27 cellular contexts compared by ENCODE assay signal in genomic region chr5:177334155-177334551, GRCh38.
"Had no signal": no experiment of that assay in that cellular context is flagged by ENCODE, and none has a peak within 500 bp of the region (broad histone marks: within the 10 kb centered on the region; RNA-seq: fewer than 3 reads in every experiment).

No MANE protein-coding gene starts in this region.

- H3K27me3 Mint-ChIP-seq: activated CD4-positive, alpha-beta memory T cell treated with anti-CD3 and anti-CD28 coated beads for 36 hours; memory B cell; naive thymus-derived CD4-positive, alpha-beta T cell; stimulated activated naive CD8-positive, alpha-beta T cell treated with anti-CD3 and anti-CD28 coated beads, Interleukin-15, Interleukin-2, amounts not matched to agents 100 ng/mL and 50 ng/mL, for 24 hours had no signal

- H3K4me1 ChIP-seq: adrenal gland, tibial nerve, uterus had no signal

- H3K27ac ChIP-seq: adrenal gland, esophagus squamous epithelium, left lung, neutrophil, pancreas, tibial nerve, uterus had no signal

- DNase-seq: activated CD4-positive, alpha-beta memory T cell treated with anti-CD3 and anti-CD28 coated beads for 36 hours; activated CD4-positive, alpha-beta T cell treated with anti-CD3 and anti-CD28 coated beads for 4 hours; activated gamma-delta T cell treated with Interleukin-2 at 50 U/mL for 16 hours; activated T-cell treated with anti-CD3 and anti-CD28 coated beads for 4 hours; adrenal gland; dermis blood vessel endothelial cell; effector memory CD4-positive, alpha-beta T cell; esophagus squamous epithelium; hypothalamus; islet precursor cell; naive thymus-derived CD4-positive, alpha-beta T cell; stimulated activated CD4-positive, alpha-beta T cell treated with anti-CD3 and anti-CD28 coated beads, Interleukin-12 subunit alpha, Interleukin-12 subunit beta, amount 100 ng/mL, for 4 hours; stimulated activated CD4-positive, alpha-beta T cell treated with anti-CD3 and anti-CD28 coated beads, Interleukin-1b, Interleukin-23, amount 100 ng/mL, for 48 hours; stimulated activated CD8-positive, alpha-beta memory T cell treated with anti-CD3 and anti-CD28 coated beads, Interleukin-4, amount 100 ng/mL, for 48 hours; uterus had no signal

- H3K27me3 ChIP-seq: adrenal gland, esophagus squamous epithelium, left lung, neutrophil, pancreas, tibial nerve, uterus had no signal

- H3K36me3 ChIP-seq: uterus had no signal

- FAIRE-seq: bronchial epithelial cell, endothelial cell of umbilical vein, pancreas, TTC549 had no signal

- H3K4me3 ChIP-seq: adrenal gland, esophagus squamous epithelium, left lung, mucosa of descending colon, pancreas, tibial nerve, uterus had no signal

- H3K4me3 Mint-ChIP-seq: activated CD4-positive, alpha-beta memory T cell treated with anti-CD3 and anti-CD28 coated beads for 36 hours; activated T-helper 1 cell treated with anti-CD3 and anti-CD28 coated beads, Interleukin-12 subunit alpha, Interleukin-12 subunit beta, Interleukin-2, Interleukin-4 antibody, amounts not matched to agents 30 ng/mL and 10 ng/mL and 1 ng/mL, durations not matched to agents 14 hours and 24 hours and 36 hours; memory B cell; naive thymus-derived CD4-positive, alpha-beta T cell; stimulated activated naive CD8-positive, alpha-beta T cell treated with anti-CD3 and anti-CD28 coated beads, Interleukin-15, Interleukin-2, amounts not matched to agents 100 ng/mL and 50 ng/mL, for 24 hours had no signal

- H3K9me3 Mint-ChIP-seq: activated CD4-positive, alpha-beta memory T cell treated with anti-CD3 and anti-CD28 coated beads for 36 hours; activated naive CD4-positive, alpha-beta T cell treated with anti-CD3 and anti-CD28 coated beads, Interleukin-2, amount 50 U/mL, for 72 hours; activated T-helper 1 cell treated with anti-CD3 and anti-CD28 coated beads, Interleukin-12 subunit alpha, Interleukin-12 subunit beta, Interleukin-2, Interleukin-4 antibody, amounts not matched to agents 30 ng/mL and 10 ng/mL and 1 ng/mL, durations not matched to agents 14 hours and 24 hours and 36 hours; memory B cell; naive thymus-derived CD4-positive, alpha-beta T cell; stimulated activated naive CD8-positive, alpha-beta T cell treated with anti-CD3 and anti-CD28 coated beads, Interleukin-15, Interleukin-2, amounts not matched to agents 100 ng/mL and 50 ng/mL, for 24 hours had no signal

- H3K9me3 ChIP-seq: adrenal gland, esophagus squamous epithelium, left lung, mucosa of descending colon, neutrophil, pancreas, tibial nerve, uterus had no signal

- ATAC-seq: activated naive CD4-positive, alpha-beta T cell treated with anti-CD3 and anti-CD28 coated beads, Interleukin-2, amount 50 U/mL, for 72 hours; left lung; mucosa of descending colon; naive thymus-derived CD4-positive, alpha-beta T cell; pancreas had no signal

- H3K27ac Mint-ChIP-seq: activated CD4-positive, alpha-beta memory T cell treated with anti-CD3 and anti-CD28 coated beads for 36 hours; activated T-helper 1 cell treated with anti-CD3 and anti-CD28 coated beads, Interleukin-12 subunit alpha, Interleukin-12 subunit beta, Interleukin-2, Interleukin-4 antibody, amounts not matched to agents 30 ng/mL and 10 ng/mL and 1 ng/mL, durations not matched to agents 14 hours and 24 hours and 36 hours; memory B cell; stimulated activated naive CD8-positive, alpha-beta T cell treated with anti-CD3 and anti-CD28 coated beads, Interleukin-15, Interleukin-2, amounts not matched to agents 100 ng/mL and 50 ng/mL, for 24 hours had no signal
